11 cellular contexts compared by ENCODE assay signal in the genomic region with DNA sequence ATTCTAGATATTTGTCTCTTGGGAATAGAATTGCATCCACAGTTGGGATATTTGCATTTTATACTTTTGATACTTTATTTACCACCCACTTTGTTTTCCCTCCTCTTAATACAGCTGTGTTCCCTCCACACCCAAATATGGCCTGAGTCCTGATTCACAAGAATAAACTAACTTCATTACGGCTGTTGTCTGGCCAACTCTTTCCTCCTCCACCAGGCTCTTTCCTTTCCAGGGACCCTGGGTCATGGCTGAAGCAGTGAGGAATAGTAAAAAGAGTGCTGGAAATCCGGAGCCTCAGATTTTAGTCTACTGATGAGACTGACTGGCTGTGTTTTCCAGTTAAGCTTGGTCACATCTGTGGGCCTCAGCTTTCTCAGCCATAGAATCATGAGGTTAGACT. TPM values are rescaled to one million over a fixed set of nuclear protein-coding genes. Genes with fewer than 3 reads are reported as not detected.
DNase-seq lines count a peak whose midpoint lies in the region; ATAC-seq and TF ChIP-seq lines count a peak whose summit lies in the region.
"Had no signal": no experiment of that assay in that cellular context is flagged by ENCODE, and none has a peak within 500 bp of the region (broad histone marks: within the 10 kb centered on the region; RNA-seq: fewer than 3 reads in every experiment).

No MANE protein-coding gene starts in this region.

- H2AFZ ChIP-seq in fibroblast of lung (ENCODE audit: low read length), result peak overlapping the region; percentile 7

- no peak for TF ChIP-seq POLR2A in tibial nerve (IDR thresholded peaks at IDR 0.05)

- H3K27ac ChIP-seq in SK-N-MC (peak overlapping the region; percentile 89), fibroblast of lung (ENCODE audit: insufficient read depth, low read length) (no peak overlapping the region), tibial nerve (peak overlapping the region; percentile 65 to 92 (median 78))
- H3K27ac ChIP-seq: pancreas had no signal

- TF ChIP-seq CTCF in fibroblast of lung (conservative IDR thresholded peaks at IDR 0.05 in 1 of 2, IDR thresholded peaks at IDR 0.05 in 1 of 2; ENCODE audit: low read depth in 1 of 2, low read length in 2 of 2) (no peak), mucosa of descending colon (IDR thresholded peaks at IDR 0.05) (no peak), tibial nerve (IDR thresholded peaks at IDR 0.05) (no peak)

- ATAC-seq in mucosa of descending colon (peak; percentile 50), HG03280 (IDR thresholded peaks at IDR 0.05; ENCODE audit: unreplicated experiment) (no peak)
- ATAC-seq: Panc1, T-cell had no signal

- 10 to 13% methylated on average over 2 of the region's 2 CpGs for WGBS in tibial nerve, 2 donors

- no peaks in the 10 kb centered on the region for H3K79me2 ChIP-seq in fibroblast of lung (ENCODE audit: control insufficient read depth, insufficient read depth, low read length)

- H3K4me3 ChIP-seq in SK-N-MC (peak overlapping the region; percentile 66), fibroblast of lung (replicated peaks in 1 of 4; ENCODE audit: control extremely low read depth in 1 of 4, insufficient read depth in 1 of 4, low read depth in 3 of 4, low read length in 4 of 4) (no peak overlapping the region), mucosa of descending colon (no peak overlapping the region), tibial nerve (no peak overlapping the region)
- H3K4me3 ChIP-seq: pancreas had no signal

- H3K9me3 ChIP-seq in SK-N-MC (ENCODE audit: low read depth, low read length) (no peaks in the 10 kb centered on the region), fibroblast of lung (ENCODE audit: control insufficient read depth, insufficient read depth, low read depth, low read length) (no peaks in the 10 kb centered on the region), mucosa of descending colon (no peaks in the 10 kb centered on the region), tibial nerve (no peaks in the 10 kb centered on the region)
- H3K9me3 ChIP-seq: pancreas had no signal

- H3K9ac ChIP-seq in SK-N-MC (ENCODE audit: insufficient read length) (peak overlapping the region; percentile 45), fibroblast of lung (ENCODE audit: insufficient read depth, low read length) (no peak overlapping the region)

- H3K4me1 ChIP-seq in fibroblast of lung (ENCODE audit: control insufficient read depth, extremely low read depth, insufficient read depth, low read length) (peaks cover 5% of the 10 kb centered on the region), mucosa of descending colon (ENCODE audit: low read depth) (peaks cover 16% of the 10 kb centered on the region), tibial nerve (peaks cover 3 to 56% (median 23%) of the 10 kb centered on the region in 4 donors)

- no peak for TF ChIP-seq EP300 in tibial nerve (IDR thresholded peaks at IDR 0.05)

- no peak for DNase-seq in SK-N-MC (ENCODE audit: low read depth, low spot score)
- DNase-seq in fibroblast of lung (ENCODE audit: low read depth in 2 of 2), result peak; percentile 17 to 54
- peak in 1 of 3 donors; percentile 6 for DNase-seq in mucosa of descending colon
- DNase-seq in tibial nerve (ENCODE audit: low spot score in 2 of 2), result no peak
- no peak for DNase-seq in NCI-H748 treated with DMSO at 0.1 percent for 48 hours (lab: John Stamatoyannopoulos, UW)
- DNase-seq in amygdala (lab: John Stamatoyannopoulos, UW), result no peak
- DNase-seq: activated CD8-positive, alpha-beta memory T cell treated with anti-CD3 and anti-CD28 coated beads, Interleukin-2, amount 50 U/mL, for 48 hours; T-cell had no signal

- no peak overlapping the region for H3K4me2 ChIP-seq in fibroblast of lung (ENCODE audit: extremely low read depth, insufficient read depth, low read length)

- H4K20me1 ChIP-seq in fibroblast of lung (ENCODE audit: control insufficient read depth, extremely low read depth, insufficient read depth, low read length), result no peaks in the 10 kb centered on the region

- H3K27me3 ChIP-seq in fibroblast of lung (ENCODE audit: control insufficient read depth, insufficient read depth, low read length) (no peaks in the 10 kb centered on the region), tibial nerve (no peaks in the 10 kb centered on the region)
- H3K27me3 ChIP-seq: pancreas had no signal

- intact Hi-C loops in mucosa of descending colon (cut with DNase I, micrococcal nuclease), result no loop called here

- H3K36me3 ChIP-seq in SK-N-MC (ENCODE audit: insufficient read depth, low read length), result no peaks in the 10 kb centered on the region
- no peaks in the 10 kb centered on the region for H3K36me3 ChIP-seq in fibroblast of lung (ENCODE audit: control insufficient read depth, insufficient read depth, low read length)
- H3K36me3 ChIP-seq in mucosa of descending colon (ENCODE audit: low read depth), result no peaks in the 10 kb centered on the region
- no peaks in the 10 kb centered on the region for H3K36me3 ChIP-seq in tibial nerve
- H3K36me3 ChIP-seq: pancreas had no signal

RNA-seq across cellular contexts. Expression of gene STAM2, which starts 48.4 kb away (rescaled TPM):
- 38.0 and 43.3 TPM in 2 replicates for total RNA-seq in fibroblast of lung
- polyA plus RNA-seq in fibroblast of lung, result 30.5 and 44.2 TPM in 2 replicates
- 16.4 and 23.8 TPM in 2 replicates for polyA plus RNA-seq in fibroblast of lung (2012)
- polyA minus RNA-seq in fibroblast of lung (ENCODE audit: low replicate concordance), result 12.5 and 14.6 TPM in 2 replicates
- 10 to 100 TPM; 38.8 to 45.8 (median 41.7) TPM for total RNA-seq in mucosa of descending colon
- total RNA-seq in tibial nerve, result 10 to 100 TPM; 18.9 to 45.4 (median 31.7) TPM

Comparison
In these comparisons a context has a peak if more than half of its experiments do, and no peak if none do; other contexts are left out.
1. DNase-seq: peak in fibroblast of lung (2 of 2); none in SK-N-MC (single experiment), tibial nerve (0 of 2), NCI-H748 treated with DMSO at 0.1 percent for 48 hours (single experiment) and amygdala (0 of 56).